Comparison of ENCODE assay signal across 26 cellular contexts in genomic region chr2:143600136-143600535, GRCh38.
"Had no signal": no experiment of that assay in that cellular context is flagged by ENCODE, and none has a peak within 500 bp of the region (broad histone marks: within the 10 kb centered on the region; RNA-seq: fewer than 3 reads in every experiment).

No MANE protein-coding gene starts in this region.

- H3K9me3 ChIP-seq: breast epithelium, esophagus muscularis mucosa, gastroesophageal sphincter, left ventricle myocardium inferior, spleen, testis, transverse colon had no signal

- ATAC-seq: gastroesophageal sphincter, natural killer cell, right cardiac atrium had no signal

- H3K27me3 ChIP-seq: breast epithelium, esophagus muscularis mucosa, gastroesophageal sphincter, hepatocyte, spleen, testis, transverse colon had no signal

- H3K36me3 ChIP-seq: breast epithelium, esophagus muscularis mucosa, gastroesophageal sphincter, left ventricle myocardium inferior, transverse colon had no signal

- H3K4me2 ChIP-seq: hepatocyte had no signal

- DNase-seq: activated CD4-positive, alpha-beta T cell treated with anti-CD3 and anti-CD28 coated beads for 4 hours; activated CD4-positive, alpha-beta T cell treated with anti-CD3 and anti-CD28 coated beads, Interleukin-2, amount 50 U/mL, for 4 hours; activated CD4-positive, CD25-positive, alpha-beta regulatory T cell; activated effector memory CD4-positive, alpha-beta T cell treated with Interleukin-2 at 50 U/mL for 16 hours; activated naive CD4-positive, alpha-beta T cell treated with Interleukin-2 at 50 U/mL for 16 hours; activated naive CD8-positive, alpha-beta T cell treated with anti-CD3 and anti-CD28 coated beads for 36 hours; activated T-cell treated with anti-CD3 and anti-CD28 coated beads for 4 hours; amniotic stem cell; central memory CD4-positive, alpha-beta T cell; dermis blood vessel endothelial cell; effector CD4-positive, alpha-beta T cell; islet precursor cell; left ventricle myocardium inferior; mesendoderm; natural killer cell; posterior cingulate gyrus; right cardiac atrium; spleen; stimulated activated naive CD4-positive, alpha-beta T cell treated with Interleukin-2 at 50 U/mL for 16 hours; testis; transverse colon had no signal

- H3K4me1 ChIP-seq: breast epithelium, esophagus muscularis mucosa, gastroesophageal sphincter, left ventricle myocardium inferior, testis, transverse colon had no signal

- H3K4me3 ChIP-seq: breast epithelium, esophagus muscularis mucosa, gastroesophageal sphincter, hepatocyte, left ventricle myocardium inferior, lung, spleen, testis, transverse colon had no signal

- H3K27ac ChIP-seq: breast epithelium, esophagus muscularis mucosa, gastroesophageal sphincter, hepatocyte, left ventricle myocardium inferior, spleen, testis, transverse colon had no signal

- H2AFZ ChIP-seq: hepatocyte had no signal
